1 cellular context compared by ENCODE assay signal in the genomic region with DNA sequence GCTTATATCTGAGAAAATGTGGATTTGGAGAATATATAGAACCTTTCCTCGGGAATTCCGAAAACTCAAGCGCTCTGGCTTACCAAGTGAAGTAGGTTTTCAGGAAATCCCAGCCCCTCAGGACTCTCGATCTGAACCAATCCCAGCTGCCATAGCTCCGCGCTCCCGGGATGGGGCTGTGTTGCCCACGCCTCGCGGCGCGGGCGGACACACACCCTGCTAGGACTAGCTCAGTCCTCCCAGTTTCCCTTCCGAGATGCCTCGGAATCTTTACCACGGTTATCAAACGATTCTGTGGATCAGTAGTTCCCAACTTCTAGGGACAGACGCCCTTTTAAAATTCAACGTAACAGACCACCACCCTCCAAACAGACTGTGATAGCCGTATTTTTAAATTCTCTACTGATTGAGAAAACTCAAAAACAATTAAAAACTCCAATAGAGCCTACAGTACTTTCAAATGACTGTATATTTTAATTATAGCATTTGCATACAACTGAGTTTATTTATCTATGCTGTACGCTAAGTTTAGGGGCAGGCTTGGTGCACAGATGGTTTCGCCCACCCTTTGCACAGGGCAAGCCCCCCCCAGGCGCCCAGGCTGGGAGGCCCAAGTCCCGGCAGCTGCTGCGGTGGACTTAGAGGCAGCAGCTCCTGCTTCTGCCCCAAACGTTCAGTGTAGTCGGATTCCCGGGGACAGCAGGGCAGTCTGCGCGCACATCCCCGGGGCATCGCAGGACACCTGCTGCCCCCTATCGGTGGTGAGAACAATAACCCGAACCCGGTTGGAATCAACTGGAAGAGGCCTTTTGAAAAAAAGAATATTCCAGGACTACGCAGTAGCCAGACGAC.
TF ChIP-seq lines count a peak whose summit lies in the region.

No MANE protein-coding gene starts in this region.

TF ChIP-seq in WTC11, 78 proteins besides CTCF, POLR2A, EP300 and RAD21 (continued from another document):
- TF ChIP-seq, protein P1, sequence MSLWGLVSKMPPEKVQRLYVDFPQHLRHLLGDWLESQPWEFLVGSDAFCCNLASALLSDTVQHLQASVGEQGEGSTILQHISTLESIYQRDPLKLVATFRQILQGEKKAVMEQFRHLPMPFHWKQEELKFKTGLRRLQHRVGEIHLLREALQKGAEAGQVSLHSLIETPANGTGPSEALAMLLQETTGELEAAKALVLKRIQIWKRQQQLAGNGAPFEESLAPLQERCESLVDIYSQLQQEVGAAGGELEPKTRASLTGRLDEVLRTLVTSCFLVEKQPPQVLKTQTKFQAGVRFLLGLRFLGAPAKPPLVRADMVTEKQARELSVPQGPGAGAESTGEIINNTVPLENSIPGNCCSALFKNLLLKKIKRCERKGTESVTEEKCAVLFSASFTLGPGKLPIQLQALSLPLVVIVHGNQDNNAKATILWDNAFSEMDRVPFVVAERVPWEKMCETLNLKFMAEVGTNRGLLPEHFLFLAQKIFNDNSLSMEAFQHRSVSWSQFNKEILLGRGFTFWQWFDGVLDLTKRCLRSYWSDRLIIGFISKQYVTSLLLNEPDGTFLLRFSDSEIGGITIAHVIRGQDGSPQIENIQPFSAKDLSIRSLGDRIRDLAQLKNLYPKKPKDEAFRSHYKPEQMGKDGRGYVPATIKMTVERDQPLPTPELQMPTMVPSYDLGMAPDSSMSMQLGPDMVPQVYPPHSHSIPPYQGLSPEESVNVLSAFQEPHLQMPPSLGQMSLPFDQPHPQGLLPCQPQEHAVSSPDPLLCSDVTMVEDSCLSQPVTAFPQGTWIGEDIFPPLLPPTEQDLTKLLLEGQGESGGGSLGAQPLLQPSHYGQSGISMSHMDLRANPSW (CRISPR knock-in tag; conservative IDR thresholded peaks at IDR 0.05; ENCODE audit: low read depth): no peak
- TF ChIP-seq ZNF138 (CRISPR knock-in tag; conservative IDR thresholded peaks at IDR 0.05) (no peak), ZNF263 (CRISPR knock-in tag; IDR thresholded peaks at IDR 0.05; ENCODE audit: low read depth) (no peak), ZNF121 (CRISPR knock-in tag; IDR thresholded peaks at IDR 0.05) (no peak), TEAD4 (CRISPR knock-in tag; IDR thresholded peaks at IDR 0.05) (no peak)
- TF ChIP-seq, protein P2, sequence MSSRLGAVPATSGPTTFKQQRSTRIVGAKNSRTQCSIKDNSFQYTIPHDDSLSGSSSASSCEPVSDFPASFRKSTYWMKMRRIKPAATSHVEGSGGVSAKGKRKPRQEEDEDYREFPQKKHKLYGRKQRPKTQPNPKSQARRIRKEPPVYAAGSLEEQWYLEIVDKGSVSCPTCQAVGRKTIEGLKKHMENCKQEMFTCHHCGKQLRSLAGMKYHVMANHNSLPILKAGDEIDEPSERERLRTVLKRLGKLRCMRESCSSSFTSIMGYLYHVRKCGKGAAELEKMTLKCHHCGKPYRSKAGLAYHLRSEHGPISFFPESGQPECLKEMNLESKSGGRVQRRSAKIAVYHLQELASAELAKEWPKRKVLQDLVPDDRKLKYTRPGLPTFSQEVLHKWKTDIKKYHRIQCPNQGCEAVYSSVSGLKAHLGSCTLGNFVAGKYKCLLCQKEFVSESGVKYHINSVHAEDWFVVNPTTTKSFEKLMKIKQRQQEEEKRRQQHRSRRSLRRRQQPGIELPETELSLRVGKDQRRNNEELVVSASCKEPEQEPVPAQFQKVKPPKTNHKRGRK (CRISPR knock-in tag; IDR thresholded peaks at IDR 0.05; ENCODE audit: borderline replicate concordance): no peak
- TF ChIP-seq, protein P3, sequence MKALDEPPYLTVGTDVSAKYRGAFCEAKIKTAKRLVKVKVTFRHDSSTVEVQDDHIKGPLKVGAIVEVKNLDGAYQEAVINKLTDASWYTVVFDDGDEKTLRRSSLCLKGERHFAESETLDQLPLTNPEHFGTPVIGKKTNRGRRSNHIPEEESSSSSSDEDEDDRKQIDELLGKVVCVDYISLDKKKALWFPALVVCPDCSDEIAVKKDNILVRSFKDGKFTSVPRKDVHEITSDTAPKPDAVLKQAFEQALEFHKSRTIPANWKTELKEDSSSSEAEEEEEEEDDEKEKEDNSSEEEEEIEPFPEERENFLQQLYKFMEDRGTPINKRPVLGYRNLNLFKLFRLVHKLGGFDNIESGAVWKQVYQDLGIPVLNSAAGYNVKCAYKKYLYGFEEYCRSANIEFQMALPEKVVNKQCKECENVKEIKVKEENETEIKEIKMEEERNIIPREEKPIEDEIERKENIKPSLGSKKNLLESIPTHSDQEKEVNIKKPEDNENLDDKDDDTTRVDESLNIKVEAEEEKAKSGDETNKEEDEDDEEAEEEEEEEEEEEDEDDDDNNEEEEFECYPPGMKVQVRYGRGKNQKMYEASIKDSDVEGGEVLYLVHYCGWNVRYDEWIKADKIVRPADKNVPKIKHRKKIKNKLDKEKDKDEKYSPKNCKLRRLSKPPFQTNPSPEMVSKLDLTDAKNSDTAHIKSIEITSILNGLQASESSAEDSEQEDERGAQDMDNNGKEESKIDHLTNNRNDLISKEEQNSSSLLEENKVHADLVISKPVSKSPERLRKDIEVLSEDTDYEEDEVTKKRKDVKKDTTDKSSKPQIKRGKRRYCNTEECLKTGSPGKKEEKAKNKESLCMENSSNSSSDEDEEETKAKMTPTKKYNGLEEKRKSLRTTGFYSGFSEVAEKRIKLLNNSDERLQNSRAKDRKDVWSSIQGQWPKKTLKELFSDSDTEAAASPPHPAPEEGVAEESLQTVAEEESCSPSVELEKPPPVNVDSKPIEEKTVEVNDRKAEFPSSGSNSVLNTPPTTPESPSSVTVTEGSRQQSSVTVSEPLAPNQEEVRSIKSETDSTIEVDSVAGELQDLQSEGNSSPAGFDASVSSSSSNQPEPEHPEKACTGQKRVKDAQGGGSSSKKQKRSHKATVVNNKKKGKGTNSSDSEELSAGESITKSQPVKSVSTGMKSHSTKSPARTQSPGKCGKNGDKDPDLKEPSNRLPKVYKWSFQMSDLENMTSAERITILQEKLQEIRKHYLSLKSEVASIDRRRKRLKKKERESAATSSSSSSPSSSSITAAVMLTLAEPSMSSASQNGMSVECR (CRISPR knock-in tag; IDR thresholded peaks at IDR 0.05; ENCODE audit: borderline replicate concordance): 0 out of 2 replicates have a peak, but pooled peaks have one; percentile 32
- TF ChIP-seq, protein P4, sequence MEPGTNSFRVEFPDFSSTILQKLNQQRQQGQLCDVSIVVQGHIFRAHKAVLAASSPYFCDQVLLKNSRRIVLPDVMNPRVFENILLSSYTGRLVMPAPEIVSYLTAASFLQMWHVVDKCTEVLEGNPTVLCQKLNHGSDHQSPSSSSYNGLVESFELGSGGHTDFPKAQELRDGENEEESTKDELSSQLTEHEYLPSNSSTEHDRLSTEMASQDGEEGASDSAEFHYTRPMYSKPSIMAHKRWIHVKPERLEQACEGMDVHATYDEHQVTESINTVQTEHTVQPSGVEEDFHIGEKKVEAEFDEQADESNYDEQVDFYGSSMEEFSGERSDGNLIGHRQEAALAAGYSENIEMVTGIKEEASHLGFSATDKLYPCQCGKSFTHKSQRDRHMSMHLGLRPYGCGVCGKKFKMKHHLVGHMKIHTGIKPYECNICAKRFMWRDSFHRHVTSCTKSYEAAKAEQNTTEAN (CRISPR knock-in tag; IDR thresholded peaks at IDR 0.05): no peak
